7 cellular contexts compared by ENCODE assay signal in the genomic region with DNA sequence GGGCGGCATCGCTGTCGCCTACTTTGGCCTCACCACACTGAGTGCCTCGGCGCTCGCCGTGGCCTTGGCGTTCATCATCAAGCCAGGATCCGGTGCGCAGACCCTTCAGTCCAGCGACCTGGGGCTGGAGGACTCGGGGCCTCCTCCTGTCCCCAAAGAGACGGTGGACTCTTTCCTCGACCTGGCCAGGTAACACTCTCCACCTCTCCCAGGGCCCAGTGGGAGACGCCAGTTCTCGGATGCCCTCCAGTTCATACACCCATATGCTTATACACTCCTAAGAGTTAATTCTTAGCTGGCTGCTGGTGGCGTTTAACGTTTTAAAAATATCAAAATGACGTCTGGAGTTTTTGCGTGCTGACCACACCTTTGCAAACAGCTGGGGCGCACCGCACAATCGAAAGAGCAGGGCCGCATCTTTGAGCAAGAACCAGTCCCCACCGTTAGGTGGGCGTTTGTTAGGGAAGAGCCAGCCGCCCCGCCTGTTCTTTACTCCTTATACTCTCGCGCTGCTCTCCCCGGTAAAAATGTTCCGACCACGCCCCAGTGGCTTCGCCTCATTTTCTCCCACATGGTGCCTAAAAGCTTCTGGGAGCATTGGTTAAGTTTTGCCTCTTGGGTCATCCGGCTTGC. TPM values are rescaled to one million over a fixed set of nuclear protein-coding genes. Genes with fewer than 3 reads are reported as not detected.
A peak's percentile ranks its signal among the peaks of the same experiment; 100 is the strongest.
DNase-seq lines count a peak whose midpoint lies in the region; ATAC-seq and TF ChIP-seq lines count a peak whose summit lies in the region.

No MANE protein-coding gene starts in this region.

- peaks cover 50% of the 10 kb centered on the region for H3K36me3 ChIP-seq in DOHH2 (ENCODE audit: control insufficient read depth, low read length)
- H3K36me3 ChIP-seq in hepatocyte (replicated peaks; ENCODE audit: insufficient read depth, low read depth), result no peaks in the 10 kb centered on the region
- no peaks in the 10 kb centered on the region for H3K36me3 ChIP-seq in smooth muscle cell (ENCODE audit: low read depth)

- H3K4me3 ChIP-seq in DOHH2 (ENCODE audit: low read length), result peak overlapping the region; percentile 98
- peak overlapping the region; percentile 77 for H3K4me3 ChIP-seq in hepatocyte
- H3K4me3 ChIP-seq in smooth muscle cell, result peak overlapping the region; percentile 69

- H2AFZ ChIP-seq in hepatocyte, result peak overlapping the region; percentile 76
- H2AFZ ChIP-seq in smooth muscle cell (ENCODE audit: low read depth), result no peak overlapping the region

- H3K4me1 Mint-ChIP-seq in HFFc6 (ENCODE audit: low read depth) (peaks cover 34% of the 10 kb centered on the region), activated B cell treated with CpG ODN at 0.5 μM for 24 hours (peaks cover 40% of the 10 kb centered on the region)

- H4K20me1 ChIP-seq in DOHH2 (ENCODE audit: control insufficient read depth, insufficient read depth, low read depth, low read length) (peaks cover 12% of the 10 kb centered on the region), hepatocyte (ENCODE audit: insufficient read depth, poor library complexity, severe bottlenecking) (no peaks in the 10 kb centered on the region), smooth muscle cell (ENCODE audit: low read depth) (peaks cover 47% of the 10 kb centered on the region)

- no peak overlapping the region for H3K27ac Mint-ChIP-seq in HFFc6
- peak overlapping the region; percentile 75 for H3K27ac Mint-ChIP-seq in activated B cell treated with CpG ODN at 0.5 μM for 24 hours

- H3K27me3 Mint-ChIP-seq in HFFc6 (ENCODE audit: insufficient read depth), result peaks cover 1% of the 10 kb centered on the region; the same call in 1 of the 2 replicates
- H3K27me3 Mint-ChIP-seq in activated B cell treated with CpG ODN at 0.5 μM for 24 hours, result no peaks in the 10 kb centered on the region

- H3K4me3 Mint-ChIP-seq in HFFc6, result peak overlapping the region; percentile 89
- peak overlapping the region; percentile 86 for H3K4me3 Mint-ChIP-seq in activated B cell treated with CpG ODN at 0.5 μM for 24 hours

- CTCF ChIA-PET in activated B cell treated with CpG ODN at 0.5 μM for 24 hours (lab: Charles Lee), result interaction anchor here (0.9 to 1.6 kb wide), 4 partner anchors 52 to 117 kb away, joined by 3 to 5 read pairs (median 4); no protein-coding TSS in a partner anchor

- TF ChIP-seq CTCF in DOHH2 (IDR thresholded peaks at IDR 0.05; ENCODE audit: low read depth, low read length, poor library complexity, severe bottlenecking), result no peak
- no peak for TF ChIP-seq CTCF in HFFc6 (IDR thresholded peaks at IDR 0.05)
- TF ChIP-seq CTCF in activated B cell treated with CpG ODN at 0.5 μM for 24 hours (IDR thresholded peaks at IDR 0.05), result no peak
- no peak for TF ChIP-seq CTCF in hepatocyte (IDR thresholded peaks at IDR 0.05; ENCODE audit: poor library complexity)
- TF ChIP-seq CTCF in smooth muscle cell (IDR thresholded peaks at IDR 0.05; ENCODE audit: borderline replicate concordance, insufficient read depth, poor library complexity, severe bottlenecking), result no peak

- H3F3A ChIP-seq in DOHH2 (ENCODE audit: control insufficient read depth, insufficient read depth) (peaks cover 2% of the 10 kb centered on the region; the same call in 1 of the 2 replicates), smooth muscle cell (ENCODE audit: low read depth) (no peaks in the 10 kb centered on the region)

- no peaks in the 10 kb centered on the region for H3K9me2 ChIP-seq in DOHH2 (replicated peaks; ENCODE audit: control insufficient read depth, low read length)
- no peaks in the 10 kb centered on the region for H3K9me2 ChIP-seq in hepatocyte (replicated peaks; ENCODE audit: insufficient read depth)

- no peak for DNase-seq in HFFc6
- DNase-seq in activated B cell treated with CpG ODN at 0.5 μM for 24 hours, result peak; percentile 17
- DNase-seq in hepatocyte (ENCODE audit: low spot score), result no peak
- DNase-seq in smooth muscle cell (lab: John Stamatoyannopoulos, UW; ENCODE audit: unreplicated experiment), result no peak
- no peak for DNase-seq in activated effector memory CD4-positive, alpha-beta T cell treated with Interleukin-2 at 50 U/mL for 16 hours

- peaks cover 55% of the 10 kb centered on the region for H3K4me1 ChIP-seq in DOHH2 (ENCODE audit: control insufficient read depth, low read length)
- peaks cover 20% of the 10 kb centered on the region for H3K4me1 ChIP-seq in hepatocyte (ENCODE audit: insufficient read depth)
- peaks cover 13% of the 10 kb centered on the region for H3K4me1 ChIP-seq in smooth muscle cell (ENCODE audit: low read depth)

- H3K36me3 Mint-ChIP-seq in HFFc6 (ENCODE audit: low read depth), result no peaks in the 10 kb centered on the region
- peaks cover 5% of the 10 kb centered on the region for H3K36me3 Mint-ChIP-seq in activated B cell treated with CpG ODN at 0.5 μM for 24 hours (ENCODE audit: low read depth)

- no peak for ATAC-seq in activated B cell treated with CpG ODN at 0.5 μM for 24 hours (ENCODE audit: low read depth)
- ATAC-seq in GM21786 (IDR thresholded peaks at IDR 0.05; ENCODE audit: unreplicated experiment), result no peak

- H3K9me3 Mint-ChIP-seq in HFFc6 (no peaks in the 10 kb centered on the region), activated B cell treated with CpG ODN at 0.5 μM for 24 hours (no peaks in the 10 kb centered on the region)

- H3K9me3 ChIP-seq in DOHH2 (ENCODE audit: control insufficient read depth, insufficient read depth, low read length), result no peaks in the 10 kb centered on the region
- H3K9me3 ChIP-seq in hepatocyte (ENCODE audit: low read depth), result no peaks in the 10 kb centered on the region
- H3K9me3 ChIP-seq in smooth muscle cell (replicated peaks; ENCODE audit: low read depth), result no peaks in the 10 kb centered on the region

- H3K27me3 ChIP-seq in DOHH2 (ENCODE audit: control insufficient read depth, low read length), result no peaks in the 10 kb centered on the region
- H3K27me3 ChIP-seq in hepatocyte, result peaks cover 8% of the 10 kb centered on the region
- no peaks in the 10 kb centered on the region for H3K27me3 ChIP-seq in smooth muscle cell (ENCODE audit: low read depth)

- intact Hi-C loops in activated B cell treated with CpG ODN at 0.5 μM for 24 hours (cut with micrococcal nuclease), result loop anchor here (1.0 to 2.0 kb wide), 8 partner anchors 11 to 465 kb away; a partner anchor contains a TSS

- POLR2A ChIA-PET in activated B cell treated with CpG ODN at 0.5 μM for 24 hours (lab: Charles Lee), result interaction anchor here (0.6 to 6.9 kb wide), 19 partner anchors 10 to 466 kb away, joined by 3 to 102 read pairs (median 9); a partner anchor contains a TSS

- H3K4me2 ChIP-seq in DOHH2 (ENCODE audit: low read length) (peak overlapping the region; percentile 77), hepatocyte (peak overlapping the region; percentile 99), smooth muscle cell (peak overlapping the region; percentile 91)

- H3K27ac ChIP-seq in DOHH2 (ENCODE audit: low read depth, low read length), result peak overlapping the region; percentile 64
- no peak overlapping the region for H3K27ac ChIP-seq in hepatocyte
- H3K27ac ChIP-seq in smooth muscle cell (ENCODE audit: low read depth), result no peak overlapping the region

- H3K9ac ChIP-seq in smooth muscle cell (ENCODE audit: low read depth), result no peak overlapping the region

- WGBS in hepatocyte (ENCODE audit: low lambda C conversion rate, missing lambda C conversion rate), result 33% methylated on average over 35 of the region's 35 CpGs
- 22% methylated on average over 35 of the region's 35 CpGs for WGBS in smooth muscle cell (ENCODE audit: low lambda C conversion rate)

- peaks cover 63% of the 10 kb centered on the region for H3K79me2 ChIP-seq in DOHH2 (ENCODE audit: control insufficient read depth, low read length)
- peaks cover 7% of the 10 kb centered on the region for H3K79me2 ChIP-seq in hepatocyte
- peaks cover 17% of the 10 kb centered on the region for H3K79me2 ChIP-seq in smooth muscle cell (ENCODE audit: low read depth)

RNA-seq across cellular contexts. Expression of a gene that starts 0.9 kb away (rescaled TPM):
- total RNA-seq in HFFc6 (2021; fragmentation: NEBNext Ultra II Directional; extraction: Animal tissue kit (Norgen Biotek cat#: 25700)), result 10 to 100 TPM in 1 of 6 experiments, 1 to 10 TPM in 5; 7.2 to 10.3 (median 9.0) TPM
- total RNA-seq in activated B cell treated with CpG ODN at 0.5 μM for 24 hours, result 32.1 and 35.4 TPM in 2 replicates
- 17.8 and 23.0 TPM in 2 replicates for total RNA-seq in hepatocyte
- 11.8 and 14.2 TPM in 2 replicates for polyA plus RNA-seq in hepatocyte
- total RNA-seq in smooth muscle cell, result 11.9 and 14.2 TPM in 2 replicates
- polyA plus RNA-seq in smooth muscle cell, result 13.8 and 16.9 TPM in 2 replicates
